ENCODE assay signal across 1 cellular context in genomic region chr13:20773194-20774080, GRCh38.
A peak's percentile ranks its signal among the peaks of the same experiment; 100 is the strongest.
TF ChIP-seq lines count a peak whose summit lies in the region.

Gene EEF1AKMT1, minus strand, starts transcription at chr13:20773961. Its CDS starts 16,363 bp downstream, at chr13:20757598.

TF ChIP-seq in GM12878, 131 proteins besides CTCF, POLR2A, EP300 and RAD21 (continued from another document and continues in another):
- TF ChIP-seq ZBTB11 (CRISPR knock-in tag; IDR thresholded peaks at IDR 0.05) (no peak), TCF3 (IDR thresholded peaks at IDR 0.05; ENCODE audit: borderline replicate concordance, insufficient read depth, low read depth, low read length) (peak; percentile 64; the same call in 1 of the 2 replicates), BHLHE40 (IDR thresholded peaks at IDR 0.05; ENCODE audit: borderline replicate concordance in 1 of 2, low read depth in 2 of 2, low read length in 1 of 2) (peak in 1 of 2 experiments; percentile 48; a peak in 2 of 4 replicates), TAF1 (IDR thresholded peaks at IDR 0.05; ENCODE audit: borderline replicate concordance, low read depth, low read length) (peak; percentile 73; the same call in 1 of the 2 replicates), ATF3 (IDR thresholded peaks at IDR 0.05; ENCODE audit: borderline replicate concordance, extremely low read depth, low read depth, low read length) (no peak), ZNF274 (IDR thresholded peaks at IDR 0.05; ENCODE audit: insufficient read depth, insufficient read length) (no peak), PAX8 (IDR thresholded peaks at IDR 0.05) (no peak), PML (IDR thresholded peaks at IDR 0.05; ENCODE audit: low read length) (peak; percentile 89), IKZF1 (conservative IDR thresholded peaks at IDR 0.05) (peak; percentile 98), NFXL1 (IDR thresholded peaks at IDR 0.05; ENCODE audit: borderline replicate concordance) (no peak), POU2F2 (IDR thresholded peaks at IDR 0.05; ENCODE audit: borderline replicate concordance, low read depth, low read length) (peak; percentile 28; the same call in 2 of the 3 replicates), POLR2AphosphoS2 (IDR thresholded peaks at IDR 0.05; ENCODE audit: low read depth, low read length) (peak; percentile 64; the same call in 1 of the 2 replicates), ZNF384 (IDR thresholded peaks at IDR 0.05; ENCODE audit: borderline replicate concordance, low read depth, low read length) (no peak), E4F1 (IDR thresholded peaks at IDR 0.05; ENCODE audit: borderline replicate concordance, partially characterized antibody) (no peak), SIN3A (IDR thresholded peaks at IDR 0.05; ENCODE audit: low read depth, low read length) (no peak; the same call in 1 of the 2 replicates), CUX1 (IDR thresholded peaks at IDR 0.05; ENCODE audit: insufficient replicate concordance, low read depth, low read length) (no peak), SKIL (IDR thresholded peaks at IDR 0.05; ENCODE audit: low read depth, poor library complexity, severe bottlenecking) (no peak), ZNF24 (IDR thresholded peaks at IDR 0.05) (no peak), POLR2AphosphoS5 (IDR thresholded peaks at IDR 0.05; ENCODE audit: low read length) (peak; percentile 84; the same call in 1 of the 2 replicates), YBX1 (IDR thresholded peaks at IDR 0.05) (no peak), MYC (IDR thresholded peaks at IDR 0.05; ENCODE audit: insufficient read depth, insufficient read length, insufficient replicate concordance, low read length, severe bottlenecking) (peak; percentile 32), EED (IDR thresholded peaks at IDR 0.05; ENCODE audit: low read depth) (no peak), IRF5 (IDR thresholded peaks at IDR 0.05; ENCODE audit: borderline replicate concordance) (no peak), CREM (IDR thresholded peaks at IDR 0.05; ENCODE audit: low read depth) (peak; percentile 37; the same call in 1 of the 2 replicates), ELK1 (IDR thresholded peaks at IDR 0.05; ENCODE audit: low read depth, low read length) (peak; percentile 99), REST (IDR thresholded peaks at IDR 0.05; ENCODE audit: low read depth, low read length) (no peak), CEBPZ (IDR thresholded peaks at IDR 0.05; ENCODE audit: low read depth, low read length) (no peak), MAX (IDR thresholded peaks at IDR 0.05; ENCODE audit: low read depth, low read length) (peak; percentile 64)
